In genomic region chr7:22001345-22002004, GRCh38 we compare ENCODE assay signal across 8 cellular contexts. TPM values are rescaled to one million over a fixed set of nuclear protein-coding genes. Genes with fewer than 3 reads are reported as not detected.
DNase-seq lines count a peak whose midpoint lies in the region; ATAC-seq and TF ChIP-seq lines count a peak whose summit lies in the region.

No MANE protein-coding gene starts in this region.

- H3K27me3 ChIP-seq in Peyer's patch (no peaks in the 10 kb centered on the region), colonic mucosa (no peaks in the 10 kb centered on the region), right lobe of liver (no peaks in the 10 kb centered on the region)

- H3K9me3 ChIP-seq in Peyer's patch (no peaks in the 10 kb centered on the region), colonic mucosa (no peaks in the 10 kb centered on the region), right lobe of liver (no peaks in the 10 kb centered on the region)

- H3K4me1 ChIP-seq in Peyer's patch (peaks cover 0 to 3% (median 0%) of the 10 kb centered on the region in 4 donors), colonic mucosa (no peaks in the 10 kb centered on the region), right lobe of liver (no peaks in the 10 kb centered on the region)

- H3K4me3 ChIP-seq in Peyer's patch, result no peak overlapping the region
- no peak overlapping the region for H3K4me3 ChIP-seq in colonic mucosa
- H3K4me3 ChIP-seq in right lobe of liver, result no peak overlapping the region

- no peak overlapping the region for H3K27ac ChIP-seq in Peyer's patch
- H3K27ac ChIP-seq in colonic mucosa, result no peak overlapping the region
- no peak overlapping the region for H3K27ac ChIP-seq in right lobe of liver

- H3K36me3 ChIP-seq in Peyer's patch, result no peaks in the 10 kb centered on the region
- no peaks in the 10 kb centered on the region for H3K36me3 ChIP-seq in colonic mucosa
- H3K36me3 ChIP-seq in right lobe of liver, result no peaks in the 10 kb centered on the region

- H3K27ac Mint-ChIP-seq in type B pancreatic cell, result no peak overlapping the region

- 13% methylated on average over 8 of the region's 8 CpGs for WGBS in right lobe of liver (ENCODE audit: insufficient coverage, low coverage, low lambda C conversion rate, missing lambda C conversion rate)

- intact Hi-C loops in colonic mucosa (cut with DNase I), result no loop called here
- intact Hi-C loops in right lobe of liver (cut with DNase I), result no loop called here

- DNase-seq in COLO668 (lab: John Stamatoyannopoulos, UW; ENCODE audit: unreplicated experiment) (peak; percentile 39), KG1 (lab: John Stamatoyannopoulos, UW) (peak; percentile 19), Peyer's patch (no peak), colonic mucosa (peak; percentile 35), right lobe of liver (no peak), type B pancreatic cell (ENCODE audit: extremely low spot score, unreplicated experiment) (no peak)

- H3K36me3 Mint-ChIP-seq in type B pancreatic cell, result no peaks in the 10 kb centered on the region

- no peaks in the 10 kb centered on the region for H3K9me3 Mint-ChIP-seq in type B pancreatic cell

- H3K4me3 Mint-ChIP-seq in type B pancreatic cell, result peak overlapping the region; percentile 77

- ATAC-seq in GM18868 (IDR thresholded peaks at IDR 0.05; ENCODE audit: unreplicated experiment) (peak; percentile 73), right lobe of liver (peak; percentile 87 to 93 (median 90)), GM18498 (IDR thresholded peaks at IDR 0.05; ENCODE audit: unreplicated experiment) (no peak)

- H3K4me1 Mint-ChIP-seq in type B pancreatic cell (ENCODE audit: unreplicated experiment), result peaks cover 4% of the 10 kb centered on the region

- TF ChIP-seq CTCF in Peyer's patch (IDR thresholded peaks at IDR 0.05) (peak; percentile 58 to 89 (median 78)), colonic mucosa (IDR thresholded peaks at IDR 0.05) (peak; percentile 77), right lobe of liver (IDR thresholded peaks at IDR 0.05) (peak; percentile 78 to 84 (median 82)), type B pancreatic cell (conservative IDR thresholded peaks at IDR 0.05) (peak; percentile 91)

- peaks cover 22% of the 10 kb centered on the region for H3K27me3 Mint-ChIP-seq in type B pancreatic cell

- TF ChIP-seq POLR2A in Peyer's patch (IDR thresholded peaks at IDR 0.05) (no peak), right lobe of liver (IDR thresholded peaks at IDR 0.05) (no peak)

- H3K9ac ChIP-seq in colonic mucosa (ENCODE audit: low read depth in 2 of 2, low read length in 2 of 2), result no peak overlapping the region

RNA-seq across cellular contexts. Expression of gene CDCA7L, which starts 55.8 kb away (rescaled TPM):
- total RNA-seq in Peyer's patch (10 to 100 TPM in 3 of 4 donors, 1 to 10 TPM in 1; 6.8 to 51.2 (median 19.8) TPM), colonic mucosa (10 to 100 TPM; 19.8 to 35.8 TPM), right lobe of liver (1 to 10 TPM; 3.3 to 6.0 (median 4.3) TPM), type B pancreatic cell (ENCODE audit: low replicate concordance) (17.3 and 37.8 TPM in 2 replicates)

Comparison
In these comparisons a context has a peak if more than half of its experiments do, and no peak if none do; other contexts are left out.
1. DNase-seq: peak in COLO668 (single experiment), KG1 (single experiment) and colonic mucosa (single experiment); none in Peyer's patch (0 of 3), right lobe of liver (0 of 3) and type B pancreatic cell (single experiment).
2. Peak in every context shown above with its lines, with median percentiles within 50 percentile points of each other: CTCF ChIP-seq.